ENCODE assay signal across 13 cellular contexts in the genomic region with DNA sequence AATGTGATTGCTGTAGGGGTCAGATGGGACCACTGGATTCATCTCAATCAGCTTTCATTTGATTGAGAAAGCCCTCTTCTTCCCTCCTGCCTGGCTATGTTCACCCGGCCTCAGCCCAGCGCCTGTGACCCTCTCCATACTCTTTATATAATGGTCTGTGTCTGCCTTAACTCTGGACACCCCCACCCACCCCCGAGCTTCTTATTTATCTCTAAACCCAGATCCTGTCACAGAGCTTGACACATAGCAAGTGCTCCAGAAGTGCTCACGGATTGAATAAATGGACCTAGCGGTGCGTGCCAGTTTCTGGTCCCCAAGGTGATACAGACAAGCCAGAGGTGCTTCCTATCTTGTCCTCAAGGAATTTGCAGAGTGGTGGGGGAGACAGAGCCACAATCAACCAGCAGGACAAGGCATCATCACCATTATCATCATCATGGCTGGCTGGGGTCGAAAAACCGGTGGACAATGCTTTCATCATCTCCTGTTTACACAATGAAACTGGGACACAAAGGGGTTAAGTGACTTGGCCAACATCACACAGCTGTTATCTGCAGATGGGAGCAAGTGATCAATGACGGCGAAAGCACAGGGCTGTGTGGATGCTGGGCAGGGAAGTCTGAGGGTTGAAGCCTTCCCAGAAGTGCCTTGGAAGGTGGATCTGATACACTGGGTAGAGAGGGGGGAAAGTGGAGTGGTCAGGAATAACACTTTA. TPM values are rescaled to one million over a fixed set of nuclear protein-coding genes. Genes with fewer than 3 reads are reported as not detected.
DNase-seq lines count a peak whose midpoint lies in the region; ATAC-seq, FAIRE-seq and TF ChIP-seq lines count a peak whose summit lies in the region.
"Had no signal": no experiment of that assay in that cellular context is flagged by ENCODE, and none has a peak within 500 bp of the region (broad histone marks: within the 10 kb centered on the region; RNA-seq: fewer than 3 reads in every experiment).

No MANE protein-coding gene starts in this region.

- peak overlapping the region; percentile 24 for H3K27ac Mint-ChIP-seq in astrocyte (ENCODE audit: unreplicated experiment)
- H3K27ac Mint-ChIP-seq: stimulated activated naive CD8-positive, alpha-beta T cell treated with anti-CD3 and anti-CD28 coated beads, Interleukin-15, Interleukin-2, amounts not matched to agents 100 ng/mL and 50 ng/mL, for 24 hours had no signal

- peak overlapping the region; percentile 38 for H2AFZ ChIP-seq in astrocyte (ENCODE audit: low read depth, low read length)

- no peak for FAIRE-seq in astrocyte (lab: Jason Lieb, UNC)

- H3K79me2 ChIP-seq in astrocyte (ENCODE audit: insufficient read depth, low read length), result no peaks in the 10 kb centered on the region

- H3K27ac ChIP-seq in astrocyte (ENCODE audit: low read depth, low read length) (peak overlapping the region; percentile 62), tibial artery (peak overlapping the region; percentile 94)

- H3K4me2 ChIP-seq in astrocyte (ENCODE audit: low read length), result peak overlapping the region; percentile 84

- DNase-seq in DMS53 (lab: John Stamatoyannopoulos, UW) (peak; percentile 30), DMS53 treated with DMSO at 0.1 percent for 48 hours (lab: John Stamatoyannopoulos, UW; ENCODE audit: unreplicated experiment) (no peak), astrocyte (ENCODE audit: low read depth) (no peak), mesenteric fat pad (ENCODE audit: low spot score) (peak; percentile 53), tibial artery (no peak), NCI-H2171 (lab: John Stamatoyannopoulos, UW) (no peak)
- DNase-seq: activated effector memory CD4-positive, alpha-beta T cell treated with Interleukin-2 at 50 U/mL for 16 hours; NCI-H187 treated with DMSO at 0.1 percent for 48 hours; RPMI8226; stimulated activated CD4-positive, alpha-beta T cell treated with anti-CD3 and anti-CD28 coated beads, Interleukin-1b, Interleukin-23, amount 100 ng/mL, for 48 hours had no signal

- H3K9me3 Mint-ChIP-seq in astrocyte (ENCODE audit: unreplicated experiment), result no peaks in the 10 kb centered on the region
- H3K9me3 Mint-ChIP-seq: stimulated activated naive CD8-positive, alpha-beta T cell treated with anti-CD3 and anti-CD28 coated beads, Interleukin-15, Interleukin-2, amounts not matched to agents 100 ng/mL and 50 ng/mL, for 24 hours had no signal

- H3K27me3 ChIP-seq in astrocyte (ENCODE audit: insufficient read depth, low read length), result no peaks in the 10 kb centered on the region
- H3K27me3 ChIP-seq in tibial artery, result no peaks in the 10 kb centered on the region

- H3K9ac ChIP-seq in astrocyte (ENCODE audit: low read length), result peak overlapping the region; percentile 24

- H3K27me3 Mint-ChIP-seq in astrocyte (ENCODE audit: low read depth, unreplicated experiment), result peaks cover 9% of the 10 kb centered on the region

- H3K4me1 Mint-ChIP-seq in astrocyte (ENCODE audit: low read depth, unreplicated experiment), result peaks cover 49% of the 10 kb centered on the region

- H3K36me3 ChIP-seq in astrocyte (ENCODE audit: insufficient read depth, low read length) (no peaks in the 10 kb centered on the region), tibial artery (no peaks in the 10 kb centered on the region)

- no peaks in the 10 kb centered on the region for H4K20me1 ChIP-seq in astrocyte (ENCODE audit: insufficient read depth, low read length)

- ATAC-seq in HG03521 (IDR thresholded peaks at IDR 0.05; ENCODE audit: unreplicated experiment) (no peak), HG02759 (IDR thresholded peaks at IDR 0.05; ENCODE audit: unreplicated experiment) (no peak)

- intact Hi-C loops in tibial artery (cut with DNase I; ENCODE audit: low total_unique reads), result no loop called here

- H3K4me3 Mint-ChIP-seq in astrocyte (ENCODE audit: unreplicated experiment), result no peak overlapping the region
- H3K4me3 Mint-ChIP-seq: stimulated activated naive CD8-positive, alpha-beta T cell treated with anti-CD3 and anti-CD28 coated beads, Interleukin-15, Interleukin-2, amounts not matched to agents 100 ng/mL and 50 ng/mL, for 24 hours had no signal

- H3K9me3 ChIP-seq in astrocyte (ENCODE audit: insufficient read depth, low read depth, low read length), result no peaks in the 10 kb centered on the region
- no peaks in the 10 kb centered on the region for H3K9me3 ChIP-seq in tibial artery

- H3K4me3 ChIP-seq in astrocyte (ENCODE audit: insufficient read depth, low read depth, low read length) (no peak overlapping the region), tibial artery (peak overlapping the region in 1 of 2 donors; percentile 8)

- TF ChIP-seq CTCF in astrocyte (IDR thresholded peaks at IDR 0.05; ENCODE audit: insufficient read depth, low read depth, low read length) (no peak), tibial artery (IDR thresholded peaks at IDR 0.05) (no peak)

- H3K4me1 ChIP-seq in astrocyte (ENCODE audit: insufficient read depth, low read length) (peaks cover 38% of the 10 kb centered on the region), tibial artery (peaks cover 0 to 50% (median 39%) of the 10 kb centered on the region in 4 donors)

- peaks cover 2% of the 10 kb centered on the region for H3K36me3 Mint-ChIP-seq in astrocyte (ENCODE audit: low read depth, unreplicated experiment)

RNA-seq across cellular contexts. Expression of a gene that starts 2.2 kb away (rescaled TPM):
- 26.6 and 41.2 TPM in 2 replicates for total RNA-seq in astrocyte
- 39.6 TPM for total RNA-seq in mesenteric fat pad

Comparison
In these comparisons a context has a peak if more than half of its experiments do, and no peak if none do; other contexts are left out.
1. DNase-seq: peak in DMS53 (single experiment) and mesenteric fat pad (single experiment); none in DMS53 treated with DMSO at 0.1 percent for 48 hours (single experiment), astrocyte (single experiment), tibial artery (0 of 2) and NCI-H2171 (single experiment).